12 cellular contexts compared by ENCODE assay signal in genomic region chr20:15297059-15297875, GRCh38.
DNase-seq lines count a peak whose midpoint lies in the region; ATAC-seq and TF ChIP-seq lines count a peak whose summit lies in the region.
"Had no signal": no experiment of that assay in that cellular context is flagged by ENCODE, and none has a peak within 500 bp of the region (broad histone marks: within the 10 kb centered on the region; RNA-seq: fewer than 3 reads in every experiment).

No MANE protein-coding gene starts in this region.

- ATAC-seq in lower lobe of right lung = peak; percentile 77 to 92
- no peak for ATAC-seq in GM19035 (IDR thresholded peaks at IDR 0.05; ENCODE audit: unreplicated experiment)

- H3K36me3 ChIP-seq in lower lobe of right lung = no peaks in the 10 kb centered on the region

- no peaks in the 10 kb centered on the region for H3K4me1 ChIP-seq in lower lobe of right lung

- H3K27ac ChIP-seq in lower lobe of right lung = no peak overlapping the region

- H3K27me3 ChIP-seq in lower lobe of right lung (ENCODE audit: low read depth) = no peaks in the 10 kb centered on the region

- TF ChIP-seq CTCF in lower lobe of right lung (IDR thresholded peaks at IDR 0.05) = no peak

- H3K9me3 ChIP-seq in lower lobe of right lung = no peaks in the 10 kb centered on the region

- no peak overlapping the region for H3K4me3 ChIP-seq in lower lobe of right lung

- intact Hi-C loops in lower lobe of right lung (cut with DNase I) = no loop called here

- DNase-seq in DMS153 treated with DMSO at 0.1 percent for 48 hours (lab: John Stamatoyannopoulos, UW; ENCODE audit: unreplicated experiment) (peak; percentile 72), NCI-H2029 treated with DMSO at 0.1 percent for 48 hours (lab: John Stamatoyannopoulos, UW) (peak; percentile 51), SHP77 treated with DMSO at 0.1 percent for 48 hours (lab: John Stamatoyannopoulos, UW) (peak; percentile 45), lower lobe of right lung (no peak), nucleus accumbens (lab: John Stamatoyannopoulos, UW) (no peak), OCI-M1 (lab: John Stamatoyannopoulos, UW) (no peak), glomerular visceral epithelial cell (ENCODE audit: extremely low spot score) (no peak)
- DNase-seq: activated CD8-positive, alpha-beta memory T cell treated with anti-CD3 and anti-CD28 coated beads, Interleukin-2, amount 50 U/mL, for 4 hours; activated naive CD8-positive, alpha-beta T cell treated with anti-CD3 and anti-CD28 coated beads for 36 hours; AML-193; kidney glomerular epithelial cell had no signal

Comparison
In these comparisons a context has a peak if more than half of its experiments do, and no peak if none do; other contexts are left out.
1. DNase-seq: peak in DMS153 treated with DMSO at 0.1 percent for 48 hours (single experiment), NCI-H2029 treated with DMSO at 0.1 percent for 48 hours (single experiment) and SHP77 treated with DMSO at 0.1 percent for 48 hours (single experiment); none in lower lobe of right lung (single experiment), nucleus accumbens (0 of 56), OCI-M1 (single experiment) and glomerular visceral epithelial cell (single experiment).